ENCODE assay signal across 1 cellular context in the genomic region with DNA sequence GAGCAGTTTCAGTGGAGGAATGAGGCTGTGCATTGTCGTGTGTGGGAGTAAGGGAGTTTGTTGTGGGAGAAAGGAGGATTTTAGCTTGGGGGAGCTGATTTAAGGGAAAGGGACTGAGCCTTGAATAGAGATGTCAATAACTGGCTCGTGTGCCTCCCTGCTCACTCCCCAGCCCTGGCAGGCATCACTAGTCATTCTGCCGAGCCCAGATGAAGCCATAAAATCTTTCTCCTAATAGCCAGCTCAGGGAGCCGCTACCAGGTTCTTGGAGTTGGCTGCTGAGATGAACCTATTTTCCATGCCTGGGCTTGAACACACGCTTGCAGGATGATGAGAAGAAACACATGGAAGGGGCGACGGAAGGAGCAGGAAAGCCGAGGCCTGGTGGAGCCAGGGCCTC.
A peak's percentile ranks its signal among the peaks of the same experiment; 100 is the strongest.
TF ChIP-seq lines count a peak whose summit lies in the region.

No MANE protein-coding gene starts in this region.

TF ChIP-seq in K562, 482 proteins besides CTCF, POLR2A, EP300 and RAD21 (continued from another document):
- TF ChIP-seq CHD2 (IDR thresholded peaks at IDR 0.05; ENCODE audit: low read depth, low read length) (no peak), ZNF124 (CRISPR knock-in tag; IDR thresholded peaks at IDR 0.05) (no peak), KAT8 (IDR thresholded peaks at IDR 0.05; ENCODE audit: low read depth) (no peak)
- TF ChIP-seq, protein P1, sequence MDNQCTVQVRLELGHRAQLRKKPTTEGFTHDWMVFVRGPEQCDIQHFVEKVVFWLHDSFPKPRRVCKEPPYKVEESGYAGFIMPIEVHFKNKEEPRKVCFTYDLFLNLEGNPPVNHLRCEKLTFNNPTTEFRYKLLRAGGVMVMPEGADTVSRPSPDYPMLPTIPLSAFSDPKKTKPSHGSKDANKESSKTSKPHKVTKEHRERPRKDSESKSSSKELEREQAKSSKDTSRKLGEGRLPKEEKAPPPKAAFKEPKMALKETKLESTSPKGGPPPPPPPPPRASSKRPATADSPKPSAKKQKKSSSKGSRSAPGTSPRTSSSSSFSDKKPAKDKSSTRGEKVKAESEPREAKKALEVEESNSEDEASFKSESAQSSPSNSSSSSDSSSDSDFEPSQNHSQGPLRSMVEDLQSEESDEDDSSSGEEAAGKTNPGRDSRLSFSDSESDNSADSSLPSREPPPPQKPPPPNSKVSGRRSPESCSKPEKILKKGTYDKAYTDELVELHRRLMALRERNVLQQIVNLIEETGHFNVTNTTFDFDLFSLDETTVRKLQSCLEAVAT (IDR thresholded peaks at IDR 0.05): peak in 1 of 2 experiments; percentile 64; a peak in 2 of 4 replicates
